Comparison of ENCODE assay signal across 10 cellular contexts in genomic region chr17:57295526-57296023, GRCh38. TPM values are rescaled to one million over a fixed set of nuclear protein-coding genes. Genes with fewer than 3 reads are reported as not detected.
DNase-seq lines count a peak whose midpoint lies in the region; ATAC-seq and TF ChIP-seq lines count a peak whose summit lies in the region.
"Had no signal": no experiment of that assay in that cellular context is flagged by ENCODE, and none has a peak within 500 bp of the region (broad histone marks: within the 10 kb centered on the region; RNA-seq: fewer than 3 reads in every experiment).

No MANE protein-coding gene starts in this region.

- DNase-seq in A172 (ENCODE audit: low spot score) (peak; percentile 65), ELR (ENCODE audit: low read depth) (peak; percentile 71), hepatocyte (ENCODE audit: low spot score) (no peak), D341Med (ENCODE audit: low spot score) (no peak)
- no peak for DNase-seq in stimulated activated CD8-positive, alpha-beta memory T cell treated with anti-CD3 and anti-CD28 coated beads, Interleukin-4, amount 100 ng/mL, for 48 hours
- no peak for DNase-seq in activated CD4-positive, alpha-beta memory T cell treated with anti-CD3 and anti-CD28 coated beads for 36 hours
- DNase-seq: hypothalamus had no signal

- peaks cover 36% of the 10 kb centered on the region for H3K4me1 ChIP-seq in hepatocyte (ENCODE audit: insufficient read depth)

- H2AFZ ChIP-seq in hepatocyte = no peak overlapping the region

- H3K4me3 Mint-ChIP-seq in activated CD4-positive, alpha-beta memory T cell treated with anti-CD3 and anti-CD28 coated beads for 36 hours = no peak overlapping the region
- H3K4me3 Mint-ChIP-seq: stimulated activated memory B cell treated with anti-CD40 and anti-IgM and Interleukin-4, amounts not matched to agents 10 μg/mL and 1 μg/mL and 100 μg/mL, for 72 hours had no signal

- intact Hi-C loops in activated CD4-positive, alpha-beta memory T cell treated with anti-CD3 and anti-CD28 coated beads for 36 hours (cut with micrococcal nuclease) = no loop called here

- H3K27ac Mint-ChIP-seq in activated CD4-positive, alpha-beta memory T cell treated with anti-CD3 and anti-CD28 coated beads for 36 hours = no peak overlapping the region
- H3K27ac Mint-ChIP-seq: stimulated activated memory B cell treated with anti-CD40 and anti-IgM and Interleukin-4, amounts not matched to agents 10 μg/mL and 1 μg/mL and 100 μg/mL, for 72 hours had no signal

- peaks cover 9% of the 10 kb centered on the region for H3K36me3 ChIP-seq in hepatocyte (replicated peaks; ENCODE audit: insufficient read depth, low read depth)

- H3K36me3 Mint-ChIP-seq in activated CD4-positive, alpha-beta memory T cell treated with anti-CD3 and anti-CD28 coated beads for 36 hours = peaks cover 38% of the 10 kb centered on the region

- no peaks in the 10 kb centered on the region for H3K27me3 ChIP-seq in hepatocyte

- peaks cover 24% of the 10 kb centered on the region for H3K4me1 Mint-ChIP-seq in activated CD4-positive, alpha-beta memory T cell treated with anti-CD3 and anti-CD28 coated beads for 36 hours (ENCODE audit: low read depth)

- H3K9me3 Mint-ChIP-seq in activated CD4-positive, alpha-beta memory T cell treated with anti-CD3 and anti-CD28 coated beads for 36 hours = peaks cover 7% of the 10 kb centered on the region

- H3K27ac ChIP-seq in hepatocyte = peak overlapping the region; percentile 77

- H3K9me3 ChIP-seq in hepatocyte (ENCODE audit: low read depth) = peaks cover 10% of the 10 kb centered on the region

- peaks cover 81% of the 10 kb centered on the region for H3K79me2 ChIP-seq in hepatocyte

- POLR2A ChIA-PET in activated CD4-positive, alpha-beta memory T cell treated with anti-CD3 and anti-CD28 coated beads for 36 hours (lab: Charles Lee) = no interaction called here

- H3K9me2 ChIP-seq in hepatocyte (replicated peaks; ENCODE audit: insufficient read depth) = no peaks in the 10 kb centered on the region

- ATAC-seq in SK-N-SH treated with all-trans-retinoic acid at 6 μM for 48 hours (peak; percentile 58), HG02973 (IDR thresholded peaks at IDR 0.05; ENCODE audit: unreplicated experiment) (no peak)
- ATAC-seq: stimulated activated memory B cell treated with anti-CD40 and anti-IgM and Interleukin-4, amounts not matched to agents 10 μg/mL and 1 μg/mL and 100 μg/mL, for 72 hours had no signal

- CTCF ChIA-PET in activated CD4-positive, alpha-beta memory T cell treated with anti-CD3 and anti-CD28 coated beads for 36 hours (lab: Charles Lee) = interaction anchor here (1.0 kb wide), 1 partner anchor 53 kb away, joined by 3 read pairs; no protein-coding TSS in a partner anchor

- H3K4me2 ChIP-seq in hepatocyte = peak overlapping the region; percentile 66

- WGBS in hepatocyte (ENCODE audit: low lambda C conversion rate, missing lambda C conversion rate) = 13% methylated on average over 5 of the region's 5 CpGs

- H3K27me3 Mint-ChIP-seq in activated CD4-positive, alpha-beta memory T cell treated with anti-CD3 and anti-CD28 coated beads for 36 hours = no peaks in the 10 kb centered on the region
- H3K27me3 Mint-ChIP-seq: stimulated activated memory B cell treated with anti-CD40 and anti-IgM and Interleukin-4, amounts not matched to agents 10 μg/mL and 1 μg/mL and 100 μg/mL, for 72 hours had no signal

- no peak overlapping the region for H3K4me3 ChIP-seq in hepatocyte

- no peak for TF ChIP-seq CTCF in hepatocyte (IDR thresholded peaks at IDR 0.05; ENCODE audit: poor library complexity)

- H4K20me1 ChIP-seq in hepatocyte (ENCODE audit: insufficient read depth, poor library complexity, severe bottlenecking) = peaks cover 5% of the 10 kb centered on the region

TF ChIP-seq in SK-N-SH treated with all-trans-retinoic acid at 6 μM for 48 hours, 23 proteins besides CTCF, POLR2A, EP300 and RAD21:
- peak; percentile 30 for TF ChIP-seq TCF4 (CRISPR knock-in tag; IDR thresholded peaks at IDR 0.05; ENCODE audit: borderline replicate concordance)
- TF ChIP-seq POU6F1 (CRISPR knock-in tag; IDR thresholded peaks at IDR 0.05; ENCODE audit: borderline replicate concordance, low read depth) = no peak

RNA-seq across cellular contexts. Expression of gene MSI2, which starts 39.3 kb away (rescaled TPM):
- total RNA-seq in A172 (2014; rRNA removed; shearing (Covaris generic)) = 39.4 and 47.9 TPM in 2 replicates
- total RNA-seq in hepatocyte = 57.3 and 60.6 TPM in 2 replicates
- polyA plus RNA-seq in hepatocyte = 14.3 and 16.1 TPM in 2 replicates
- total RNA-seq in activated CD4-positive, alpha-beta memory T cell treated with anti-CD3 and anti-CD28 coated beads for 36 hours = 10 to 100 TPM; 65.7 to 71.9 TPM

Comparison
In these comparisons a context has a peak if more than half of its experiments do, and no peak if none do; other contexts are left out.
1. DNase-seq: peak in A172 (single experiment) and ELR (single experiment); none in hepatocyte (single experiment), stimulated activated CD8-positive, alpha-beta memory T cell treated with anti-CD3 and anti-CD28 coated beads, Interleukin-4, amount 100 ng/mL, for 48 hours (single experiment), activated CD4-positive, alpha-beta memory T cell treated with anti-CD3 and anti-CD28 coated beads for 36 hours (single experiment) and D341Med (single experiment).